In genomic region chr2:31147645-31148044, GRCh38 we compare ENCODE assay signal across 4 cellular contexts. TPM values are rescaled to one million over a fixed set of nuclear protein-coding genes. Genes with fewer than 3 reads are reported as not detected.
"Had no signal": no experiment of that assay in that cellular context is flagged by ENCODE, and none has a peak within 500 bp of the region (broad histone marks: within the 10 kb centered on the region; RNA-seq: fewer than 3 reads in every experiment).

No MANE protein-coding gene starts in this region.

- ATAC-seq: GM12878 had no signal

- DNase-seq: GDM1, GF-D8 had no signal

RNA-seq across cellular contexts. Expression of gene GALNT14, which starts 9.4 kb away (rescaled TPM):
- total RNA-seq: G401 had no signal
